In genomic region chr10:98489561-98490481, GRCh38 we compare ENCODE assay signal across 31 cellular contexts. TPM values are rescaled to one million over a fixed set of nuclear protein-coding genes. Genes with fewer than 3 reads are reported as not detected.
DNase-seq lines count a peak whose midpoint lies in the region; ATAC-seq and TF ChIP-seq lines count a peak whose summit lies in the region.
"Had no signal": no experiment of that assay in that cellular context is flagged by ENCODE, and none has a peak within 500 bp of the region (broad histone marks: within the 10 kb centered on the region; RNA-seq: fewer than 3 reads in every experiment).

No MANE protein-coding gene starts in this region.

- no peaks in the 10 kb centered on the region for H3K36me3 ChIP-seq in hepatocyte (replicated peaks; ENCODE audit: insufficient read depth, low read depth)
- H3K36me3 ChIP-seq: adrenal gland, right lobe of liver, tibial artery had no signal

- no peaks in the 10 kb centered on the region for H4K20me1 ChIP-seq in hepatocyte (ENCODE audit: insufficient read depth, poor library complexity, severe bottlenecking)

- no peaks in the 10 kb centered on the region for H3K27me3 ChIP-seq in hepatocyte
- H3K27me3 ChIP-seq: adrenal gland, dorsolateral prefrontal cortex, gastroesophageal sphincter, neural progenitor cell, right lobe of liver, tibial artery had no signal

- no peaks in the 10 kb centered on the region for H3K36me3 Mint-ChIP-seq in T-helper 17 cell (ENCODE audit: low read depth)
- H3K36me3 Mint-ChIP-seq: neural progenitor cell had no signal

- H3K4me1 Mint-ChIP-seq in T-helper 17 cell: no peaks in the 10 kb centered on the region
- H3K4me1 Mint-ChIP-seq: activated CD4-positive, alpha-beta memory T cell treated with anti-CD3 and anti-CD28 coated beads, Interleukin-2, amount 10 ng/mL, durations not matched to agents 7 days and 5 days; neural progenitor cell had no signal

- no peaks in the 10 kb centered on the region for H3K4me1 ChIP-seq in hepatocyte (ENCODE audit: insufficient read depth)
- H3K4me1 ChIP-seq: adrenal gland, gastroesophageal sphincter, neural progenitor cell, right lobe of liver, tibial artery had no signal

- no peaks in the 10 kb centered on the region for H3K9me2 ChIP-seq in hepatocyte (replicated peaks; ENCODE audit: insufficient read depth)

- H3K27me3 Mint-ChIP-seq in T-helper 17 cell: peaks cover 29% of the 10 kb centered on the region
- H3K27me3 Mint-ChIP-seq: progenitor cell of endocrine pancreas had no signal

- H3K27ac ChIP-seq in hepatocyte: no peak overlapping the region
- H3K27ac ChIP-seq: 22Rv1, adrenal gland, dorsolateral prefrontal cortex, gastroesophageal sphincter, neural progenitor cell, right lobe of liver, tibial artery had no signal

- 88% methylated on average over 13 of the region's 13 CpGs for WGBS in hepatocyte (ENCODE audit: low lambda C conversion rate, missing lambda C conversion rate)

- peak overlapping the region; percentile 16 for H3K27ac Mint-ChIP-seq in T-helper 17 cell
- H3K27ac Mint-ChIP-seq: activated CD4-positive, alpha-beta memory T cell treated with anti-CD3 and anti-CD28 coated beads, Interleukin-2, amount 10 ng/mL, durations not matched to agents 7 days and 5 days; activated T-helper 1 cell treated with anti-CD3 and anti-CD28 coated beads, Interleukin-12 subunit alpha, Interleukin-12 subunit beta, Interleukin-2, Interleukin-4 antibody, amounts not matched to agents 30 ng/mL and 10 ng/mL and 1 ng/mL, durations not matched to agents 14 hours and 24 hours and 36 hours; neural progenitor cell had no signal

- no peak for TF ChIP-seq CTCF in hepatocyte (IDR thresholded peaks at IDR 0.05; ENCODE audit: poor library complexity)

- no peaks in the 10 kb centered on the region for H3K79me2 ChIP-seq in hepatocyte

- H3K4me3 ChIP-seq in hepatocyte: no peak overlapping the region
- H3K4me3 ChIP-seq: adrenal gland, dorsolateral prefrontal cortex, gastroesophageal sphincter, K562, neural progenitor cell, right lobe of liver, tibial artery had no signal

- DNase-seq in NCI-H748 (lab: John Stamatoyannopoulos, UW; ENCODE audit: unreplicated experiment) (peak; percentile 18), NCI-H748 treated with DMSO at 0.1 percent for 48 hours (lab: John Stamatoyannopoulos, UW) (no peak), T-helper 17 cell (no peak), hepatocyte (ENCODE audit: low spot score) (peak; percentile 16), inferior parietal cortex (ENCODE audit: extremely low spot score) (no peak), KG1 (lab: John Stamatoyannopoulos, UW) (no peak), NCI-H1930 (lab: John Stamatoyannopoulos, UW) (no peak)
- no peak for DNase-seq in NK-92 treated with Interleukin-12 subunit alpha and Interleukin-12 subunit beta, amount 100 ng/mL, for 24 hours (lab: John Stamatoyannopoulos, UW)
- DNase-seq: activated CD4-positive, alpha-beta memory T cell treated with anti-CD3 and anti-CD28 coated beads, Interleukin-2, amount 10 ng/mL, durations not matched to agents 7 days and 5 days; activated CD8-positive, alpha-beta memory T cell treated with anti-CD3 and anti-CD28 coated beads, Interleukin-2, amount 50 U/mL, for 4 hours; activated naive CD4-positive, alpha-beta T cell treated with Interleukin-2 at 50 U/mL for 16 hours; adrenal gland; dorsolateral prefrontal cortex; H7; hippocampal formation; left colon; MM.1S; NCI-H2029; right lobe of liver; SIG-M5; stimulated activated CD4-positive, alpha-beta T cell treated with anti-CD3 and anti-CD28 coated beads, Interleukin-12 subunit alpha, Interleukin-12 subunit beta, amount 100 ng/mL, for 4 hours; stimulated activated CD4-positive, alpha-beta T cell treated with anti-CD3 and anti-CD28 coated beads, Interleukin-2, amount 100 ng/mL, for 48 hours; T-helper 9 cell; tibial artery had no signal

- H2AFZ ChIP-seq in hepatocyte: no peak overlapping the region
- H2AFZ ChIP-seq: neural progenitor cell had no signal

- no peak overlapping the region for H3K4me3 Mint-ChIP-seq in T-helper 17 cell
- H3K4me3 Mint-ChIP-seq: activated CD4-positive, alpha-beta memory T cell treated with anti-CD3 and anti-CD28 coated beads, Interleukin-2, amount 10 ng/mL, durations not matched to agents 7 days and 5 days; activated T-helper 1 cell treated with anti-CD3 and anti-CD28 coated beads, Interleukin-12 subunit alpha, Interleukin-12 subunit beta, Interleukin-2, Interleukin-4 antibody, amounts not matched to agents 30 ng/mL and 10 ng/mL and 1 ng/mL, durations not matched to agents 14 hours and 24 hours and 36 hours; neural progenitor cell had no signal

- no peak for ATAC-seq in T-helper 17 cell
- ATAC-seq: gastroesophageal sphincter, K562, left colon, Panc1 had no signal

- H3K9me3 ChIP-seq in T-helper 17 cell (ENCODE audit: control insufficient read depth, low read length, poor library complexity, severe bottlenecking) (no peaks in the 10 kb centered on the region), hepatocyte (ENCODE audit: low read depth) (peaks cover under 1% of the 10 kb centered on the region)
- H3K9me3 ChIP-seq: gastroesophageal sphincter, right lobe of liver had no signal

- no peak overlapping the region for H3K4me2 ChIP-seq in hepatocyte
- H3K4me2 ChIP-seq: neural progenitor cell had no signal

RNA-seq across cellular contexts. Expression of gene HPS1, which starts 43.1 kb away (rescaled TPM):
- 10 to 100 TPM; 76.5 to 79.3 TPM for total RNA-seq in T-helper 17 cell
- 40.8 and 41.2 TPM in 2 replicates for total RNA-seq in hepatocyte
- polyA plus RNA-seq in hepatocyte: 98.5 and 104 TPM in 2 replicates

Comparison
In these comparisons a context has a peak if more than half of its experiments do, and no peak if none do; other contexts are left out.
1. DNase-seq: peak in NCI-H748 (single experiment) and hepatocyte (single experiment); none in NCI-H748 treated with DMSO at 0.1 percent for 48 hours (single experiment), T-helper 17 cell (0 of 3), inferior parietal cortex (single experiment), KG1 (single experiment), NK-92 treated with Interleukin-12 subunit alpha and Interleukin-12 subunit beta, amount 100 ng/mL, for 24 hours (single experiment) and NCI-H1930 (0 of 2).